ENCODE assay signal across 22 cellular contexts in genomic region chr11:72716788-72717435, GRCh38.
"Had no signal": no experiment of that assay in that cellular context is flagged by ENCODE, and none has a peak within 500 bp of the region (broad histone marks: within the 10 kb centered on the region; RNA-seq: fewer than 3 reads in every experiment).

No MANE protein-coding gene starts in this region.

- H3K4me3 Mint-ChIP-seq: stimulated activated effector memory CD8-positive, alpha-beta T cell treated with anti-CD3 and anti-CD28 coated beads, Interleukin-12 subunit alpha, Interleukin-12 subunit beta, amount 100 ng/mL, for 72 hours; T-helper 1 cell treated with Interleukin-12 subunit alpha and Interleukin-12 subunit beta and Interleukin-4 antibody, amounts not matched to agents 30 μg/mL and 1 μg/mL, for 36 hours had no signal

- H3K9me3 ChIP-seq: ascending aorta, breast epithelium, esophagus muscularis mucosa, gastroesophageal sphincter, heart left ventricle, sigmoid colon, stomach had no signal

- H3K27ac ChIP-seq: ascending aorta, breast epithelium, parathyroid adenoma, WERI-Rb-1 had no signal

- H3K9me3 Mint-ChIP-seq: neural crest cell; stimulated activated effector memory CD8-positive, alpha-beta T cell treated with anti-CD3 and anti-CD28 coated beads, Interleukin-12 subunit alpha, Interleukin-12 subunit beta, amount 100 ng/mL, for 72 hours; T-helper 1 cell treated with Interleukin-12 subunit alpha and Interleukin-12 subunit beta and Interleukin-4 antibody, amounts not matched to agents 30 μg/mL and 1 μg/mL, for 36 hours had no signal

- H3K27me3 ChIP-seq: ascending aorta, breast epithelium, esophagus muscularis mucosa, gastroesophageal sphincter, heart left ventricle, sigmoid colon, stomach had no signal

- H3K4me3 ChIP-seq: ascending aorta, breast epithelium, esophagus muscularis mucosa, gastroesophageal sphincter, heart left ventricle, sigmoid colon had no signal

- ATAC-seq: gastroesophageal sphincter; stimulated activated effector memory CD8-positive, alpha-beta T cell treated with anti-CD3 and anti-CD28 coated beads, Interleukin-12 subunit alpha, Interleukin-12 subunit beta, amount 100 ng/mL, for 72 hours had no signal

- H3K36me3 ChIP-seq: breast epithelium had no signal

- H3K27ac Mint-ChIP-seq: T-helper 1 cell treated with Interleukin-12 subunit alpha and Interleukin-12 subunit beta and Interleukin-4 antibody, amounts not matched to agents 30 μg/mL and 1 μg/mL, for 36 hours had no signal

- H3K4me1 ChIP-seq: parathyroid adenoma had no signal

- DNase-seq: activated CD4-positive, alpha-beta T cell treated with anti-CD3 and anti-CD28 coated beads for 1 hour; activated CD8-positive, alpha-beta memory T cell treated with anti-CD3 and anti-CD28 coated beads for 24 hours; activated CD8-positive, alpha-beta memory T cell treated with anti-CD3 and anti-CD28 coated beads, Interleukin-2, amount 50 U/mL, for 48 hours; activated effector memory CD4-positive, alpha-beta T cell treated with Interleukin-2 at 50 U/mL for 16 hours; activated naive CD4-positive, alpha-beta T cell treated with anti-CD3 and anti-CD28 coated beads, Interleukin-2, amount 50 U/mL, for 16 hours; activated T-cell treated with anti-CD3 and anti-CD28 coated beads, Interleukin-2, amount 50 U/mL, for 48 hours; cortex of kidney; effector CD8-positive, alpha-beta T cell; kidney glomerular epithelial cell; sigmoid colon; stimulated activated CD4-positive, alpha-beta T cell treated with anti-CD3 and anti-CD28 coated beads, Interleukin-4, amount 100 ng/mL, for 24 hours; stomach; WERI-Rb-1 had no signal
